7 cellular contexts compared by ENCODE assay signal in genomic region chr2:72915907-72916742, GRCh38. TPM values are rescaled to one million over a fixed set of nuclear protein-coding genes. Genes with fewer than 3 reads are reported as not detected.
DNase-seq lines count a peak whose midpoint lies in the region; ATAC-seq, FAIRE-seq and TF ChIP-seq lines count a peak whose summit lies in the region.

No MANE protein-coding gene starts in this region.

- no peaks in the 10 kb centered on the region; the same call in 2 of the 3 replicates for H3K36me3 Mint-ChIP-seq in GM23338 (ENCODE audit: low read depth)

- H3K36me3 ChIP-seq in GM23338 (ENCODE audit: insufficient read depth) (no peaks in the 10 kb centered on the region), pancreas (no peaks in the 10 kb centered on the region)

- H4K20me1 ChIP-seq in GM23338 (replicated peaks; ENCODE audit: insufficient read depth): peaks cover 7% of the 10 kb centered on the region

- peaks cover 28% of the 10 kb centered on the region for H3F3A ChIP-seq in GM23338 (replicated peaks; ENCODE audit: low read depth)

- TF ChIP-seq CTCF in GM23338 (conservative IDR thresholded peaks at IDR 0.05; ENCODE audit: low read depth in 2 of 2) (no peak), pancreas (IDR thresholded peaks at IDR 0.05) (no peak)

- no peak overlapping the region for H3K27ac Mint-ChIP-seq in GM23338

- peak overlapping the region; percentile 96 for H3K4me2 ChIP-seq in GM23338

- no peak overlapping the region for H3K27ac ChIP-seq in GM23338 (ENCODE audit: low read depth)
- H3K27ac ChIP-seq in pancreas: no peak overlapping the region

- H3K4me1 ChIP-seq in GM23338 (ENCODE audit: insufficient read depth): peaks cover 40% of the 10 kb centered on the region
- H3K4me1 ChIP-seq in pancreas: peaks cover 4 to 8% (median 7%) of the 10 kb centered on the region in 3 donors

- H3K4me3 ChIP-seq in GM23338: peak overlapping the region; percentile 56
- peak overlapping the region; percentile 14 to 63 (median 38) for H3K4me3 ChIP-seq in pancreas

- no peaks in the 10 kb centered on the region for H3K9me2 ChIP-seq in GM23338 (ENCODE audit: insufficient read depth)

- H3K9me3 Mint-ChIP-seq in GM23338: peaks cover 3% of the 10 kb centered on the region; the same call in 2 of the 3 replicates

- no peak for FAIRE-seq in pancreas (lab: Jason Lieb, UNC)
- no peak for FAIRE-seq in frontal cortex (lab: Jason Lieb, UNC)

- no peaks in the 10 kb centered on the region for H3K79me2 ChIP-seq in GM23338 (replicated peaks; ENCODE audit: insufficient read depth)

- peak overlapping the region; percentile 87 for H3K4me3 Mint-ChIP-seq in GM23338

- H3K27me3 ChIP-seq in GM23338 (ENCODE audit: insufficient read depth) (peaks cover 99% of the 10 kb centered on the region), pancreas (peaks cover 0 to 48% (median 15%) of the 10 kb centered on the region in 4 donors)

- H3K9me3 ChIP-seq in pancreas: no peaks in the 10 kb centered on the region

- peak overlapping the region; percentile 97 for H2AFZ ChIP-seq in GM23338

- H3K27me3 Mint-ChIP-seq in GM23338 (ENCODE audit: insufficient read depth, low read depth, poor library complexity): peaks cover 56% of the 10 kb centered on the region

- peak; percentile 92 for DNase-seq in GM23338 (ENCODE audit: low spot score)
- DNase-seq in M059J (ENCODE audit: low read depth): peak; percentile 56
- peak; percentile 78 for DNase-seq in activated CD8-positive, alpha-beta memory T cell treated with anti-CD3 and anti-CD28 coated beads for 24 hours
- DNase-seq in Right ventricle myocardium superior: no peak
- DNase-seq in pancreas: peak; percentile 62 to 91 (median 74)
- no peak for DNase-seq in frontal cortex (ENCODE audit: low spot score in 2 of 2)

- intact Hi-C loops in Right ventricle myocardium superior (cut with DNase I): no loop called here
- intact Hi-C loops in pancreas (cut with DNase I): no loop called here

- ATAC-seq in GM18508 (IDR thresholded peaks at IDR 0.05; ENCODE audit: insufficient read depth, unreplicated experiment): peak; percentile 39
- peak; percentile 44 for ATAC-seq in GM23338
- ATAC-seq in Right ventricle myocardium superior (ENCODE audit: poor library complexity): peak; percentile 73
- peak; percentile 82 to 88 (median 84) for ATAC-seq in pancreas

- WGBS in pancreas, 2 donors: 6 to 7% methylated on average over 67 to 86 of the region's 86 CpGs

- peaks cover 37% of the 10 kb centered on the region for H3K4me1 Mint-ChIP-seq in GM23338

TF ChIP-seq in GM23338, 12 proteins besides CTCF, POLR2A, EP300 and RAD21:
- TF ChIP-seq CREB1 (CRISPR knock-in tag; IDR thresholded peaks at IDR 0.05; ENCODE audit: low read depth) (0 out of 2 replicates have a peak, but pooled peaks have one; percentile 35), EZH2phosphoT487 (IDR thresholded peaks at IDR 0.05; ENCODE audit: unreplicated experiment) (peak; percentile 1), REST (IDR thresholded peaks at IDR 0.05; ENCODE audit: unreplicated experiment) (no peak), EZH2 (IDR thresholded peaks at IDR 0.05; ENCODE audit: low read depth, unreplicated experiment) (peak; percentile 7)
TF ChIP-seq in GM23338: peak in this region for 3.

RNA-seq across cellular contexts. Expression of gene EMX1, which starts 1.2 kb away (rescaled TPM):
- total RNA-seq in GM23338 (2014; rRNA removed; shearing (Covaris generic)): 7.9 and 12.6 TPM in 2 replicates
- 3.9 and 4.2 TPM in 2 replicates for polyA plus RNA-seq in GM23338 (2016; fragmentation: Nextera tagmentation; extraction: Ambion mirVana)
- total RNA-seq in M059J (2014; rRNA removed; shearing (Covaris generic)): not detected in 2 replicates
- total RNA-seq in Right ventricle myocardium superior: not detected
- total RNA-seq in pancreas: under 1 TPM in 5 of 6 donors, not detected in 1; 0.13 to 0.37 (median 0.28) TPM
- under 1 TPM; 0.14 to 0.34 TPM for polyA plus RNA-seq in pancreas
- 11.8 TPM for total RNA-seq in frontal cortex

RNA-seq across cellular contexts. Expression of gene SPR, which starts 28.9 kb away (rescaled TPM):
- total RNA-seq in GM23338 (2014; rRNA removed; shearing (Covaris generic)): 15.2 and 18.4 TPM in 2 replicates
- polyA plus RNA-seq in GM23338 (2016; fragmentation: Nextera tagmentation; extraction: Ambion mirVana) (9.5 and 10.7 TPM in 2 replicates), pancreas (10 to 100 TPM; 31.3 to 38.8 TPM)
- total RNA-seq in M059J (2014; rRNA removed; shearing (Covaris generic)): 24.6 and 29.9 TPM in 2 replicates
- total RNA-seq in Right ventricle myocardium superior (53.9 TPM), pancreas (10 to 100 TPM; 33.7 to 47.8 (median 38.7) TPM), frontal cortex (1.6 TPM)

Comparison
In these comparisons a context has a peak if more than half of its experiments do, and no peak if none do; other contexts are left out.
1. DNase-seq: peak in GM23338 (single experiment), M059J (single experiment), activated CD8-positive, alpha-beta memory T cell treated with anti-CD3 and anti-CD28 coated beads for 24 hours (single experiment) and pancreas (6 of 6); none in Right ventricle myocardium superior (single experiment) and frontal cortex (0 of 2).
2. Peak in every context shown above with its lines, with median percentiles within 50 percentile points of each other: ATAC-seq.